Comparison of ENCODE assay signal across 11 cellular contexts in genomic region chr14:55098561-55098898, GRCh38. TPM values are rescaled to one million over a fixed set of nuclear protein-coding genes. Genes with fewer than 3 reads are reported as not detected.
DNase-seq lines count a peak whose midpoint lies in the region; ATAC-seq and TF ChIP-seq lines count a peak whose summit lies in the region.
"Had no signal": no experiment of that assay in that cellular context is flagged by ENCODE, and none has a peak within 500 bp of the region (broad histone marks: within the 10 kb centered on the region; RNA-seq: fewer than 3 reads in every experiment).

No MANE protein-coding gene starts in this region.

- peak overlapping the region; percentile 91 for H3K27ac Mint-ChIP-seq in dendritic cell treated with granulocyte-macrophage colony-stimulating factor and Interleukin-4, amounts not matched to agents 40 ng/mL and 50 ng/mL, for 4 days

- H3K4me1 ChIP-seq in OCI-LY7 (ENCODE audit: insufficient read depth, low read length, poor library complexity, severe bottlenecking) (peaks cover 36% of the 10 kb centered on the region), smooth muscle cell (ENCODE audit: low read depth) (peaks cover 19% of the 10 kb centered on the region)

- peaks cover 61% of the 10 kb centered on the region for H3K4me1 Mint-ChIP-seq in dendritic cell treated with granulocyte-macrophage colony-stimulating factor and Interleukin-4, amounts not matched to agents 40 ng/mL and 50 ng/mL, for 4 days (ENCODE audit: low read depth)

- no peaks in the 10 kb centered on the region for H3K36me3 Mint-ChIP-seq in dendritic cell treated with granulocyte-macrophage colony-stimulating factor and Interleukin-4, amounts not matched to agents 40 ng/mL and 50 ng/mL, for 4 days (ENCODE audit: low read depth)

- peak overlapping the region; percentile 22; the same call in 1 of the 2 replicates for H3K4me2 ChIP-seq in OCI-LY7 (ENCODE audit: low read length)
- no peak overlapping the region for H3K4me2 ChIP-seq in smooth muscle cell

- peak overlapping the region; percentile 97 for H2AFZ ChIP-seq in OCI-LY7 (ENCODE audit: low read length)
- no peak overlapping the region for H2AFZ ChIP-seq in smooth muscle cell (ENCODE audit: low read depth)

- DNase-seq in OCI-LY7 (ENCODE audit: low spot score) (no peak), smooth muscle cell (lab: John Stamatoyannopoulos, UW; ENCODE audit: unreplicated experiment) (no peak), ureter (ENCODE audit: low spot score) (no peak), SHP77 (lab: John Stamatoyannopoulos, UW) (no peak)
- DNase-seq: NCI-H526, ovary, thyroid gland had no signal

- H3K27me3 ChIP-seq in smooth muscle cell (ENCODE audit: low read depth): no peaks in the 10 kb centered on the region
- H3K27me3 ChIP-seq: cardiac muscle cell, ovary, thyroid gland had no signal

- H3K9me3 ChIP-seq in OCI-LY7 (ENCODE audit: low read length) (no peaks in the 10 kb centered on the region), smooth muscle cell (replicated peaks; ENCODE audit: low read depth) (no peaks in the 10 kb centered on the region)
- H3K9me3 ChIP-seq: ovary, thyroid gland had no signal

- H3K4me3 ChIP-seq in GM08714 (ENCODE audit: low read length) (peak overlapping the region; percentile 10; the same call in 1 of the 2 replicates), OCI-LY7 (ENCODE audit: low read depth, low read length, poor library complexity, severe bottlenecking) (no peak overlapping the region), smooth muscle cell (no peak overlapping the region)
- H3K4me3 ChIP-seq: cardiac muscle cell, ovary, thyroid gland had no signal

- no TSS peak for BruUV-seq in OCI-LY7 (replicated peaks; lab: Mats Ljungman, UMichigan)

- intact Hi-C loops in OCI-LY7 (cut with micrococcal nuclease; ENCODE audit: unreplicated experiment): no loop called here
- intact Hi-C loops in dendritic cell treated with granulocyte-macrophage colony-stimulating factor and Interleukin-4, amounts not matched to agents 40 ng/mL and 50 ng/mL, for 4 days (cut with micrococcal nuclease): loop anchor here (1.0 to 2.0 kb wide), 2 partner anchors 9 to 32 kb away; no protein-coding TSS in a partner anchor

- TF ChIP-seq CTCF in OCI-LY7 (conservative IDR thresholded peaks at IDR 0.05; ENCODE audit: low read length) (no peak), smooth muscle cell (IDR thresholded peaks at IDR 0.05; ENCODE audit: borderline replicate concordance, insufficient read depth, poor library complexity, severe bottlenecking) (no peak)

- no peak overlapping the region for H3K27ac ChIP-seq in OCI-LY7 (ENCODE audit: low read depth, low read length, poor library complexity, severe bottlenecking)
- H3K27ac ChIP-seq in smooth muscle cell (ENCODE audit: low read depth): peak overlapping the region; percentile 45
- H3K27ac ChIP-seq: cardiac muscle cell had no signal

- POLR2A ChIA-PET in OCI-LY7 (lab: Charles Lee): no interaction called here

- TF ChIP-seq POLR2A in GM18505 (IDR thresholded peaks at IDR 0.05; ENCODE audit: borderline replicate concordance, extremely low read depth, insufficient read depth, insufficient read length): no peak

- no peaks in the 10 kb centered on the region for H3K9me2 ChIP-seq in OCI-LY7 (ENCODE audit: insufficient read depth, low read length)

- peaks cover 16% of the 10 kb centered on the region for H3F3A ChIP-seq in smooth muscle cell (ENCODE audit: low read depth)

- H3K79me2 ChIP-seq in OCI-LY7 (ENCODE audit: insufficient read depth, low read depth, low read length) (no peaks in the 10 kb centered on the region), smooth muscle cell (ENCODE audit: low read depth) (no peaks in the 10 kb centered on the region)

- H4K20me1 ChIP-seq in OCI-LY7 (ENCODE audit: insufficient read depth, low read length) (no peaks in the 10 kb centered on the region), smooth muscle cell (ENCODE audit: low read depth) (no peaks in the 10 kb centered on the region)

- no peaks in the 10 kb centered on the region for H3K9me3 Mint-ChIP-seq in dendritic cell treated with granulocyte-macrophage colony-stimulating factor and Interleukin-4, amounts not matched to agents 40 ng/mL and 50 ng/mL, for 4 days

- H3K27me3 Mint-ChIP-seq in dendritic cell treated with granulocyte-macrophage colony-stimulating factor and Interleukin-4, amounts not matched to agents 40 ng/mL and 50 ng/mL, for 4 days: no peaks in the 10 kb centered on the region

- H3K4me3 Mint-ChIP-seq in dendritic cell treated with granulocyte-macrophage colony-stimulating factor and Interleukin-4, amounts not matched to agents 40 ng/mL and 50 ng/mL, for 4 days: peak overlapping the region; percentile 59

- 100% methylated on average over 1 of the region's 1 CpG for WGBS in smooth muscle cell (ENCODE audit: low lambda C conversion rate)

- CTCF ChIA-PET in OCI-LY7 (lab: Charles Lee; ENCODE audit: unreplicated experiment): interaction anchor here (1.0 kb wide), 2 partner anchors 11 to 26 kb away, joined by 3 to 4 read pairs; no protein-coding TSS in a partner anchor

- H3K36me3 ChIP-seq in OCI-LY7 (ENCODE audit: insufficient read depth, low read length) (no peaks in the 10 kb centered on the region), smooth muscle cell (ENCODE audit: low read depth) (no peaks in the 10 kb centered on the region)
- H3K36me3 ChIP-seq: cardiac muscle cell, ovary, thyroid gland had no signal

- no peak overlapping the region for H3K9ac ChIP-seq in smooth muscle cell (ENCODE audit: low read depth)

- no peak for ATAC-seq in GM18505 (IDR thresholded peaks at IDR 0.05; ENCODE audit: unreplicated experiment)

RNA-seq across cellular contexts. Expression of gene LGALS3, which starts 30.5 kb away (rescaled TPM):
- total RNA-seq in OCI-LY7 (2014; rRNA removed; shearing (Covaris generic)): not detected in 2 replicates
- total RNA-seq in OCI-LY7 (2022) (not detected in 2 replicates), smooth muscle cell (166 and 170 TPM in 2 replicates), ureter (193 TPM)
- polyA plus RNA-seq in smooth muscle cell: 201 and 234 TPM in 2 replicates

RNA-seq across cellular contexts. Expression of gene MAPK1IP1L, which starts 47.1 kb away (rescaled TPM):
- 24.6 and 27.9 TPM in 2 replicates for total RNA-seq in OCI-LY7 (2014; rRNA removed; shearing (Covaris generic))
- total RNA-seq in OCI-LY7 (2022): 92.2 and 94.8 TPM in 2 replicates
- 109 and 176 TPM in 2 replicates for total RNA-seq in smooth muscle cell
- polyA plus RNA-seq in smooth muscle cell: 89.0 and 89.7 TPM in 2 replicates
- 94.7 TPM for total RNA-seq in ureter

Comparison
In these comparisons a context has a peak if more than half of its experiments do, and no peak if none do; other contexts are left out.
1. RNA of gene LGALS3, which starts 30.5 kb away (total RNA-seq): 193 TPM in ureter (single experiment) and 166 to 170 TPM in smooth muscle cell; not detected in OCI-LY7; every median in the first group is over 100 times any median in the second.